In the genomic region with DNA sequence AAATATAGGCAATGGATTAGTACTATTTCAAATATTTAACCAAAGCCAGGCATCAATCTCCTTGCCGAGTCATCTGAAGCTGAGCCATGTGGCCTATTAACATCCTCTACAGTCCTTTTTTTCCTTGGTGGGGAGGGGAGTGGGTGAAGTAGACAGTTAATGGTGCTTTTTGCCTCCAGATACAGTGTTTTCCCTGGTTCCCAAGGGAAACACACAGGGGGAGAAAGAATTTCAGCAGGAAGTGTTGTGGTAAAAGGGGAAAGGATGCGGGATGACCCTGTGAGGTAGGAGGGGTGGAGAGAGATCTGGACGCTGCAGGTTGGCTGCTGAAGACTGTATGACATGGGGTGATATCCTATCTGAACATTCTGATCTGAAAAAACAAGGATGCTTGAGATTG, we compare ENCODE assay signal across 1 cellular context.
TF ChIP-seq lines count a peak whose summit lies in the region.

No MANE protein-coding gene starts in this region.

TF ChIP-seq in WTC11, 78 proteins besides CTCF, POLR2A, EP300 and RAD21 (continued from another document):
- TF ChIP-seq, protein P1, sequence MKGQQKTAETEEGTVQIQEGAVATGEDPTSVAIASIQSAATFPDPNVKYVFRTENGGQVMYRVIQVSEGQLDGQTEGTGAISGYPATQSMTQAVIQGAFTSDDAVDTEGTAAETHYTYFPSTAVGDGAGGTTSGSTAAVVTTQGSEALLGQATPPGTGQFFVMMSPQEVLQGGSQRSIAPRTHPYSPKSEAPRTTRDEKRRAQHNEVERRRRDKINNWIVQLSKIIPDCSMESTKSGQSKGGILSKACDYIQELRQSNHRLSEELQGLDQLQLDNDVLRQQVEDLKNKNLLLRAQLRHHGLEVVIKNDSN (CRISPR knock-in tag; IDR thresholded peaks at IDR 0.05): no peak
- TF ChIP-seq ATF6 (CRISPR knock-in tag; IDR thresholded peaks at IDR 0.05) (no peak), SOX15 (CRISPR knock-in tag; IDR thresholded peaks at IDR 0.05) (no peak), ATF1 (CRISPR knock-in tag; IDR thresholded peaks at IDR 0.05) (no peak), ARID4B (CRISPR knock-in tag; IDR thresholded peaks at IDR 0.05; ENCODE audit: borderline replicate concordance) (no peak), PREB (CRISPR knock-in tag; IDR thresholded peaks at IDR 0.05; ENCODE audit: borderline replicate concordance) (no peak)
